ENCODE assay signal across 14 cellular contexts in the genomic region with DNA sequence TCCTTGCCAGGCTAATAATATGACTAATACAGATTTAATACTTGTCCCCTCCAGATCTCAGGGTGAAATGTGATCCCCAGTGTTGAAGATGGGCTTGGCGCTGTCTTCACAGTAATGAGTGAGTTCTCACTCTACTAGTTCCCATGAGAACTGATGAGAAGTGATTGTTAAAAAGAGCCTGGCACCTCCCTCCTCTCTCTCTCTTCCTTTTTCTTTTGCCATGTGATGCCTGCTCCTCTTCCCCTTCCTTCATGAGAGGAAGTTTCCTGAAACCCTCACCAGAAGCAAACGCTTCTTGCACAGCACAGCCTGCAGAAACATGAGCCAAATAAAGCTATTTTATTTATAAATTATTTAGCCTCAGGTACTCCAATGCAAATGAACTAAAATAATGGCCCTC.
"Had no signal": no experiment of that assay in that cellular context is flagged by ENCODE, and none has a peak within 500 bp of the region (broad histone marks: within the 10 kb centered on the region; RNA-seq: fewer than 3 reads in every experiment).

No MANE protein-coding gene starts in this region.

- H3K4me1 Mint-ChIP-seq: neural crest cell had no signal

- H3K27me3 ChIP-seq: adrenal gland, colonic mucosa, ovary had no signal

- ATAC-seq: activated CD8-positive, alpha-beta T cell treated with anti-CD3 and anti-CD28 coated beads, Interleukin-2, amount 10 ng/mL, durations not matched to agents 7 days and 5 days; left ventricle myocardium superior had no signal

- H3K27ac Mint-ChIP-seq: activated CD8-positive, alpha-beta T cell treated with anti-CD3 and anti-CD28 coated beads, Interleukin-2, amount 10 ng/mL, durations not matched to agents 7 days and 5 days; activated naive CD4-positive, alpha-beta T cell treated with anti-CD3 and anti-CD28 coated beads for 36 hours had no signal

- H3K4me3 ChIP-seq: adrenal gland, colonic mucosa, heart right ventricle, ovary had no signal

- H3K4me3 Mint-ChIP-seq: activated CD8-positive, alpha-beta T cell treated with anti-CD3 and anti-CD28 coated beads, Interleukin-2, amount 10 ng/mL, durations not matched to agents 7 days and 5 days; activated naive CD4-positive, alpha-beta T cell treated with anti-CD3 and anti-CD28 coated beads for 36 hours; neural crest cell had no signal

- H3K9me3 Mint-ChIP-seq: activated naive CD4-positive, alpha-beta T cell treated with anti-CD3 and anti-CD28 coated beads for 36 hours; neural crest cell had no signal

- DNase-seq: activated CD4-positive, alpha-beta T cell treated with anti-CD3 and anti-CD28 coated beads for 48 hours; activated CD8-positive, alpha-beta T cell treated with anti-CD3 and anti-CD28 coated beads, Interleukin-2, amount 10 ng/mL, durations not matched to agents 7 days and 5 days; activated naive CD4-positive, alpha-beta T cell treated with anti-CD3 and anti-CD28 coated beads for 36 hours; caudate nucleus; colonic mucosa; heart right ventricle; left ventricle myocardium superior; ovary; stimulated activated CD4-positive, alpha-beta T cell treated with anti-CD3 and anti-CD28 coated beads, Interleukin-12 subunit alpha, Interleukin-12 subunit beta, amount 100 ng/mL, for 4 hours; stimulated activated naive CD4-positive, alpha-beta T cell treated with Interleukin-2 at 50 U/mL for 16 hours; trophoblast cell; WERI-Rb-1 had no signal

- H3K36me3 ChIP-seq: adrenal gland, colonic mucosa, heart right ventricle, ovary, WERI-Rb-1 had no signal

- H3K4me1 ChIP-seq: adrenal gland, colonic mucosa, heart right ventricle had no signal

- H3K27ac ChIP-seq: adrenal gland, colonic mucosa, heart right ventricle, ovary, WERI-Rb-1 had no signal
